8 cellular contexts compared by ENCODE assay signal in genomic region chr5:79990205-79990597, GRCh38. TPM values are rescaled to one million over a fixed set of nuclear protein-coding genes. Genes with fewer than 3 reads are reported as not detected.
DNase-seq lines count a peak whose midpoint lies in the region; ATAC-seq and TF ChIP-seq lines count a peak whose summit lies in the region.

No MANE protein-coding gene starts in this region.

- H3K79me2 ChIP-seq in GM23338 (replicated peaks; ENCODE audit: insufficient read depth) (peaks cover 23% of the 10 kb centered on the region), OCI-LY7 (ENCODE audit: insufficient read depth, low read depth, low read length) (peaks cover 41% of the 10 kb centered on the region)

- no peaks in the 10 kb centered on the region for H4K20me1 ChIP-seq in GM23338 (replicated peaks; ENCODE audit: insufficient read depth)
- no peaks in the 10 kb centered on the region for H4K20me1 ChIP-seq in OCI-LY7 (ENCODE audit: insufficient read depth, low read length)

- no peaks in the 10 kb centered on the region for H3K27me3 ChIP-seq in GM23338 (ENCODE audit: insufficient read depth)
- H3K27me3 ChIP-seq in esophagus (ENCODE audit: control insufficient read depth in 1 of 2, insufficient read depth in 2 of 2, low read length in 2 of 2), result no peaks in the 10 kb centered on the region

- H3K4me3 Mint-ChIP-seq in GM23338, result peak overlapping the region; percentile 93

- H3K4me2 ChIP-seq in GM23338 (peak overlapping the region; percentile 82), OCI-LY7 (ENCODE audit: low read length) (peak overlapping the region; percentile 95)

- H3K36me3 ChIP-seq in GM23338 (ENCODE audit: insufficient read depth) (peaks cover 18% of the 10 kb centered on the region), OCI-LY7 (ENCODE audit: insufficient read depth, low read length) (peaks cover 41% of the 10 kb centered on the region), esophagus (ENCODE audit: control insufficient read depth in 2 of 2, insufficient read depth in 2 of 2, low read length in 1 of 2) (peaks cover 0 to 2% of the 10 kb centered on the region in 2 donors)

- H3K4me3 ChIP-seq in GM23338 (peak overlapping the region; percentile 91), OCI-LY7 (ENCODE audit: low read depth, low read length, poor library complexity, severe bottlenecking) (peak overlapping the region; percentile 80), esophagus (ENCODE audit: low read depth in 1 of 2, low read length in 2 of 2) (peak overlapping the region; percentile 81 to 86), retinal pigment epithelial cell (ENCODE audit: low read length) (peak overlapping the region; percentile 90)

- peak overlapping the region; percentile 99 for H3K27ac ChIP-seq in GM23338 (ENCODE audit: low read depth)
- peak overlapping the region; percentile 85 for H3K27ac ChIP-seq in OCI-LY7 (ENCODE audit: low read depth, low read length, poor library complexity, severe bottlenecking)
- no peak overlapping the region for H3K27ac ChIP-seq in esophagus (ENCODE audit: low read depth in 2 of 2, low read length in 1 of 2)

- CTCF ChIA-PET in OCI-LY7 (lab: Charles Lee; ENCODE audit: unreplicated experiment), result interaction anchor here (0.5 to 0.7 kb wide), 2 partner anchors 105 to 459 kb away, joined by 3 to 4 read pairs; no protein-coding TSS in a partner anchor

- WGBS in esophagus, 2 donors, result 46 to 51% methylated on average over 6 of the region's 6 CpGs

- H3F3A ChIP-seq in GM23338 (replicated peaks; ENCODE audit: low read depth), result no peaks in the 10 kb centered on the region

- peaks cover 37% of the 10 kb centered on the region for H3K36me3 Mint-ChIP-seq in GM23338 (ENCODE audit: low read depth)

- H3K9me2 ChIP-seq in GM23338 (ENCODE audit: insufficient read depth), result no peaks in the 10 kb centered on the region
- no peaks in the 10 kb centered on the region for H3K9me2 ChIP-seq in OCI-LY7 (ENCODE audit: insufficient read depth, low read length)

- H3K4me1 ChIP-seq in GM23338 (ENCODE audit: insufficient read depth) (peaks cover 12% of the 10 kb centered on the region; the same call in 1 of the 2 replicates), OCI-LY7 (ENCODE audit: insufficient read depth, low read length, poor library complexity, severe bottlenecking) (peaks cover 48% of the 10 kb centered on the region), esophagus (ENCODE audit: control insufficient read depth in 2 of 2, insufficient read depth in 2 of 2, low read length in 1 of 2) (no peaks in the 10 kb centered on the region)

- POLR2A ChIA-PET in OCI-LY7 (lab: Charles Lee), result interaction anchor here (0.5 to 3.3 kb wide), 12 partner anchors 9 to 112 kb away, joined by 3 to 62 read pairs (median 3); no protein-coding TSS in a partner anchor

- peaks cover 12% of the 10 kb centered on the region; the same call in 2 of the 3 replicates for H3K4me1 Mint-ChIP-seq in GM23338

- TF ChIP-seq CTCF in GM23338 (conservative IDR thresholded peaks at IDR 0.05; ENCODE audit: low read depth in 2 of 2) (no peak), OCI-LY7 (conservative IDR thresholded peaks at IDR 0.05; ENCODE audit: low read length) (no peak), retinal pigment epithelial cell (conservative IDR thresholded peaks at IDR 0.05; ENCODE audit: low read depth, low read length) (no peak)

- DNase-seq in GM23338 (ENCODE audit: low spot score) (no peak), OCI-LY7 (ENCODE audit: low spot score) (peak; percentile 11), retinal pigment epithelial cell (ENCODE audit: low read depth) (no peak), NCI-H524 (lab: John Stamatoyannopoulos, UW) (no peak), LoVo (ENCODE audit: low spot score) (no peak)
- no peak for DNase-seq in activated effector memory CD4-positive, alpha-beta T cell treated with anti-CD3 and anti-CD28 coated beads, Interleukin-2, amount 50 U/mL, for 16 hours

- peaks cover 2% of the 10 kb centered on the region for H3K27me3 Mint-ChIP-seq in GM23338 (ENCODE audit: insufficient read depth, low read depth, poor library complexity)

- ATAC-seq in GM18502 (IDR thresholded peaks at IDR 0.05; ENCODE audit: poor library complexity, unreplicated experiment) (peak; percentile 59), GM23338 (no peak)

- H3K9me3 Mint-ChIP-seq in GM23338, result no peaks in the 10 kb centered on the region

- peak overlapping the region; percentile 96 for H3K27ac Mint-ChIP-seq in GM23338

- intact Hi-C loops in OCI-LY7 (cut with micrococcal nuclease; ENCODE audit: unreplicated experiment), result loop anchor here (5.0 kb wide), 1 partner anchor 63 kb away; no protein-coding TSS in a partner anchor

- H3K9me3 ChIP-seq in OCI-LY7 (ENCODE audit: low read length) (no peaks in the 10 kb centered on the region), esophagus (ENCODE audit: control insufficient read depth in 2 of 2, insufficient read depth in 1 of 2, low read depth in 1 of 2, low read length in 1 of 2) (no peaks in the 10 kb centered on the region)

- no TSS peak for BruUV-seq in OCI-LY7 (replicated peaks; lab: Mats Ljungman, UMichigan)

- H2AFZ ChIP-seq in GM23338 (peak overlapping the region; percentile 84; the same call in 1 of the 2 replicates), OCI-LY7 (ENCODE audit: low read length) (peak overlapping the region; percentile 58; the same call in 1 of the 2 replicates)

TF ChIP-seq in GM23338, 12 proteins besides CTCF, POLR2A, EP300 and RAD21 (continues in another document):
- no peak for TF ChIP-seq POLR2AphosphoS5 (IDR thresholded peaks at IDR 0.05; ENCODE audit: low read depth)
- TF ChIP-seq NANOG (IDR thresholded peaks at IDR 0.05; ENCODE audit: borderline replicate concordance), result no peak
- no peak for TF ChIP-seq STAT1 (IDR thresholded peaks at IDR 0.05; ENCODE audit: unreplicated experiment)
- no peak for TF ChIP-seq EZH2phosphoT487 (IDR thresholded peaks at IDR 0.05; ENCODE audit: unreplicated experiment)
- TF ChIP-seq REST (IDR thresholded peaks at IDR 0.05; ENCODE audit: unreplicated experiment), result no peak
- no peak for TF ChIP-seq CREB1 (CRISPR knock-in tag; IDR thresholded peaks at IDR 0.05; ENCODE audit: low read depth)
- no peak for TF ChIP-seq ZNF331 (CRISPR knock-in tag; IDR thresholded peaks at IDR 0.05; ENCODE audit: low read depth)
- TF ChIP-seq ZNF114 (CRISPR knock-in tag; IDR thresholded peaks at IDR 0.05), result no peak
- no peak for TF ChIP-seq ETS1 (IDR thresholded peaks at IDR 0.05)

RNA-seq across cellular contexts. Expression of gene MTX3, which starts 0.9 kb away (rescaled TPM):
- 33.2 and 33.8 TPM in 2 replicates for total RNA-seq in GM23338 (2014; rRNA removed; shearing (Covaris generic))
- 9.4 and 11.3 TPM in 2 replicates for polyA plus RNA-seq in GM23338 (2016; fragmentation: Nextera tagmentation; extraction: Ambion mirVana)
- total RNA-seq in OCI-LY7 (2014; rRNA removed; shearing (Covaris generic)), result 19.2 and 26.0 TPM in 2 replicates
- total RNA-seq in OCI-LY7 (2022), result 53.6 and 67.3 TPM in 2 replicates
- 1 to 10 TPM; 4.2 to 4.8 TPM for polyA plus RNA-seq in esophagus

RNA-seq across cellular contexts. Expression of gene THBS4, which starts 44.9 kb away (rescaled TPM):
- total RNA-seq in GM23338 (2014; rRNA removed; shearing (Covaris generic)), result 13.7 and 23.2 TPM in 2 replicates
- polyA plus RNA-seq in GM23338 (2016; fragmentation: Nextera tagmentation; extraction: Ambion mirVana), result 11.9 and 14.0 TPM in 2 replicates
- total RNA-seq in OCI-LY7 (2014; rRNA removed; shearing (Covaris generic)), result 1.8 and 4.5 TPM in 2 replicates
- 3.9 and 4.2 TPM in 2 replicates for total RNA-seq in OCI-LY7 (2022)
- 1 to 10 TPM in 1 of 2 donors, under 1 TPM in 1; 0.71 to 1.0 TPM for polyA plus RNA-seq in esophagus

Comparison
In these comparisons a context has a peak if more than half of its experiments do, and no peak if none do; other contexts are left out.
1. H3K27ac ChIP-seq: peak in GM23338 (single experiment) and OCI-LY7 (single experiment); none in esophagus (0 of 2).
2. Peak in every context shown above with its lines, with median percentiles within 50 percentile points of each other: H3K4me3 ChIP-seq.